ENCODE assay signal across 1 cellular context in the genomic region with DNA sequence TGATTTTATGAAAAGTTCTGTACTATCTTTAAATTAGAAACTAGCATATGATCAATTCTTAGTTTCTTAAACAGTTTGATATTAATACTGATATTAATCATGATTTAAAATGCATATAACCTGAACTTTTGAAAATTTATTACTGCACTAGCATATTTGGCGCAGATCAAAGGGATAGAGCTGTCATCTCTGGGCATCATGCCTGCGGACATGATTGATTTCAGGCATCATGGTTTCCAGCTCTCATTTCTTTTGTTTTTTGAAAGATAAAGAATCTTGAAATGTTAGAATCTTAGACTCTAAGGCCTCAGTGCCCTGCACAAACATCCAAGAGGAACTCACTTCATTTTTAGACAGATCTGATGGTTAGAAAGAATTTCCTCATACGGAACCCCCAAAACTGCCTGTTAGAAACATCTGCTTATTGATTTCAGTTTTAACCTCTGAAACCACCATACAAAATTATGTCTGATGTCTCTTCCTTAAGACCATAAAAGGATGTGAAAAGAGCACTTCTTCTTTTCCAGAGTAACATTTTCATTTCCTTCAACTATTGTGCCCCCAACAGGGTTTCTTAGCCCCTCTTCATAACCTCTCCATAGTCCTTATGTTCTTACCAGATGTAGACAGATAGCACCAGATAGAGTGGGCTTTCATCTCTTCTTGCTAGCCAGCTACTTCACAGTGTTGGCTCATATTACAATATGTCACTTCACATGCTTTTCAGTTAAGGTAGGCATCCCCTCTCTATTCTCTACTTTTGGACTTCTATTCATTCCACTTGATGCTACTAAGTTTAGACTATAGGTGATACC.
TF ChIP-seq lines count a peak whose summit lies in the region.

No MANE protein-coding gene starts in this region.

TF ChIP-seq in HepG2, 621 proteins besides CTCF, POLR2A, EP300 and RAD21 (continued from another document):
- TF ChIP-seq, protein P1, sequence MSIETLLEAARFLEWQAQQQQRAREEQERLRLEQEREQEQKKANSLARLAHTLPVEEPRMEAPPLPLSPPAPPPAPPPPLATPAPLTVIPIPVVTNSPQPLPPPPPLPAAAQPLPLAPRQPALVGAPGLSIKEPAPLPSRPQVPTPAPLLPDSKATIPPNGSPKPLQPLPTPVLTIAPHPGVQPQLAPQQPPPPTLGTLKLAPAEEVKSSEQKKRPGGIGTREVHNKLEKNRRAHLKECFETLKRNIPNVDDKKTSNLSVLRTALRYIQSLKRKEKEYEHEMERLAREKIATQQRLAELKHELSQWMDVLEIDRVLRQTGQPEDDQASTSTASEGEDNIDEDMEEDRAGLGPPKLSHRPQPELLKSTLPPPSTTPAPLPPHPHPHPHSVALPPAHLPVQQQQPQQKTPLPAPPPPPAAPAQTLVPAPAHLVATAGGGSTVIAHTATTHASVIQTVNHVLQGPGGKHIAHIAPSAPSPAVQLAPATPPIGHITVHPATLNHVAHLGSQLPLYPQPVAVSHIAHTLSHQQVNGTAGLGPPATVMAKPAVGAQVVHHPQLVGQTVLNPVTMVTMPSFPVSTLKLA (IDR thresholded peaks at IDR 0.05), result no peak
- TF ChIP-seq ZNF510 (CRISPR knock-in tag; IDR thresholded peaks at IDR 0.05; ENCODE audit: low read depth) (no peak), ZNF274 (CRISPR knock-in tag; IDR thresholded peaks at IDR 0.05) (no peak), SRF (IDR thresholded peaks at IDR 0.05; ENCODE audit: low read depth, low read length) (no peak), ZNF230 (CRISPR knock-in tag; IDR thresholded peaks at IDR 0.05) (no peak)
